25 cellular contexts compared by ENCODE assay signal in the genomic region with DNA sequence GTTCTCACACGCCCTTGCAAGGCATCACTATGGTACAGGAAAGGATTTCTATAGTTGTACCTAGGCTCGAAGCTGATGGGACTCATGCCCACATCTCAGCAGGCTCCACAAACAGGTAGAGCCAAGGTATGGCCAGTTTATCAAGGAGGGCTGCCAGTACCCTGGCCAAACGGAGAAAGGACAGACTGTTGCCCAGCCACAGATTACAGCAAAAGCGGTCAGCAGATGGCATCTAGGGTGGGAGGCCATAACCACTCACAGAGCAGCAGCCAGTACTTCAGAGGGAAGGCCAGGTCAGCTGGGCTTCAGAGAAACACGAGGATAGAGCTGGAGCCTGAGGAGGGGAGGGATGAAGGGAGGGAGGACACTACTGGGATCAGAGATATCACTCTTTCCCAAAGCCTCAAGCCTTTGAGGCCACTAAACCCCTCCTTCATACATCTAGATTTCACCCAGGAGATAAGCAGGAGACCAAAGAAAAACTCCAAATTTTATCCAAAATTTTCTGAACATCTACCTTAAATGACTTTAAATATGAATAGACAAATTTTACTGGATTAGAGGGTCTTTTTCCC.
"Had no signal": no experiment of that assay in that cellular context is flagged by ENCODE, and none has a peak within 500 bp of the region (broad histone marks: within the 10 kb centered on the region; RNA-seq: fewer than 3 reads in every experiment).

No MANE protein-coding gene starts in this region.

- H3K36me3 ChIP-seq: breast epithelium, colonic mucosa, pancreas, sigmoid colon, uterus had no signal

- H3K27me3 ChIP-seq: breast epithelium, colonic mucosa, hepatocyte, pancreas, sigmoid colon, uterus had no signal

- H3K27ac ChIP-seq: breast epithelium, colonic mucosa, hepatocyte, pancreas, psoas muscle, sigmoid colon, uterus had no signal

- H3K4me3 ChIP-seq: breast epithelium, colonic mucosa, hepatocyte, pancreas, psoas muscle, sigmoid colon, uterus had no signal

- H2AFZ ChIP-seq: hepatocyte had no signal

- H3K9me3 ChIP-seq: breast epithelium, colonic mucosa, pancreas, psoas muscle, sigmoid colon, uterus had no signal

- H3K4me2 ChIP-seq: hepatocyte had no signal

- ATAC-seq: activated CD8-positive, alpha-beta T cell treated with anti-CD3 and anti-CD28 coated beads for 36 hours; activated naive CD4-positive, alpha-beta T cell treated with anti-CD3 and anti-CD28 coated beads, Interleukin-2, amount 50 U/mL, for 72 hours; activated T-cell treated with anti-CD3 and anti-CD28 coated beads, Interleukin-2, amount 50 U/mL, for 4 hours; left ventricle myocardium superior; naive thymus-derived CD4-positive, alpha-beta T cell; pancreas; psoas muscle; stimulated activated memory B cell treated with anti-CD40 and anti-IgM and Interleukin-4, amounts not matched to agents 10 μg/mL and 1 μg/mL and 100 μg/mL, for 72 hours; stimulated activated naive CD8-positive, alpha-beta T cell treated with anti-CD3 and anti-CD28 coated beads, Interleukin-15, amount 100 ng/mL, for 72 hours had no signal

- H3K4me1 ChIP-seq: breast epithelium, colonic mucosa, pancreas, psoas muscle, sigmoid colon, uterus had no signal

- DNase-seq: activated CD4-positive, alpha-beta T cell treated with anti-CD3 and anti-CD28 coated beads, Interleukin-2, amount 50 U/mL, for 1 hour; activated CD8-positive, alpha-beta T cell treated with anti-CD3 and anti-CD28 coated beads for 36 hours; activated T-cell treated with anti-CD3 and anti-CD28 coated beads, Interleukin-2, amount 50 U/mL, for 4 hours; central memory CD4-positive, alpha-beta T cell; colonic mucosa; effector memory CD4-positive, alpha-beta T cell; islet precursor cell; left ventricle myocardium superior; midbrain; naive thymus-derived CD4-positive, alpha-beta T cell; nucleus accumbens; pancreas; psoas muscle; sigmoid colon; small intestine; stimulated activated CD4-positive, alpha-beta T cell treated with anti-CD3 and anti-CD28 coated beads, Interleukin-1b, Interleukin-23, amount 100 ng/mL, for 48 hours; stimulated activated CD4-positive, alpha-beta T cell treated with anti-CD3 and anti-CD28 coated beads, Interleukin-4, amount 100 ng/mL, for 4 hours; stimulated activated CD8-positive, alpha-beta memory T cell treated with anti-CD3 and anti-CD28 coated beads, Interleukin-4, amount 100 ng/mL, for 48 hours; stimulated activated naive CD8-positive, alpha-beta T cell treated with anti-CD3 and anti-CD28 coated beads, Interleukin-15, amount 100 ng/mL, for 72 hours; T1000; uterus had no signal
